In the genomic region with DNA sequence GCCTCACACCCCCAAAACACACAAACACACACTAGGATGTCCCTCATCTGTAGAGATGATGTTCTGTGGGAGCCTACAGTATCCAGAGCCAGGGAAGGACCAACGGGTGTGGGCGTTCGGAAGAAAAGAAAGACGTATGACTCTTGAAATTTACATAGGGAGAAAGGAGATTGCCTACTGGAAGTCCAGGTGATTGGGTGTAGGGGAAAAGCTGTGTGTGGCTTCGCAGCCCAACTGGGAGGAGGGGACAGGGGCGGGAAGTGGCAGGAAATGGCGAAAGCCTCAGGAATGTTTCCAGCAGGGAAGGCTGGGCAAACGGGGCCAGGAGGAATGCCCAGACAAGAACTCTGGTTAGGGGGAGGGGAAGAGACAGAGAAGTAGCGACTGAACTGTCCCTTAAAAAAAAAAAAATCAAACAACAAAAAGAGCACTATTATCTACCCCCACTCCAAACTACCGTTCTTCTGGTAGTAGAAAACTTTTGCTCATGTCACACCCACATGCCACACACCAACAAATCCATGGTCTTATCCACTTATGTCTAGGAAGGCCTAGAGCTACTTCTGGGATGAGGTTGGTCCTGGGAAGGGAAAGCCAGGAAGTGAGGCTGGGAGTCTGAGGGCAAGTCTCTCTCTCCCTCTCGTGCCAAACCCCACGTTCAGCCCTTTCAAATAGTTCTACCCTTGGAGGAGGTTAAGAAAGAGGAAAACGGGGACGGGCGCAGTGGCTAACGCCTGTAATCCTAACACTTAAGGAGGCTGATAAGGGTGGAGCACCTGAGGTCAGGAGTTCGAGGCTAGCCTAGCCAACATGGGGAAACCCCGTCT, we compare ENCODE assay signal across 8 cellular contexts. TPM values are rescaled to one million over a fixed set of nuclear protein-coding genes. Genes with fewer than 3 reads are reported as not detected.
DNase-seq lines count a peak whose midpoint lies in the region; ATAC-seq lines count a peak whose summit lies in the region.

No MANE protein-coding gene starts in this region.

- H3K9me3 Mint-ChIP-seq in activated naive CD4-positive, alpha-beta T cell treated with anti-CD3 and anti-CD28 coated beads for 36 hours: no peaks in the 10 kb centered on the region

- CTCF ChIA-PET in activated naive CD4-positive, alpha-beta T cell treated with anti-CD3 and anti-CD28 coated beads for 36 hours (lab: Charles Lee): interaction anchor here (1.6 kb wide), 1 partner anchor 78 kb away, joined by 6 read pairs; a partner anchor contains a TSS

- intact Hi-C loops in activated naive CD4-positive, alpha-beta T cell treated with anti-CD3 and anti-CD28 coated beads for 36 hours (cut with micrococcal nuclease): loop anchor here (5.0 kb wide), 1 partner anchor 220 kb away; no protein-coding TSS in a partner anchor
- intact Hi-C loops in posterior vena cava (cut with DNase I): no loop called here

- no peak overlapping the region for H3K4me3 Mint-ChIP-seq in activated naive CD4-positive, alpha-beta T cell treated with anti-CD3 and anti-CD28 coated beads for 36 hours

- peak overlapping the region; percentile 82 for H3K27ac Mint-ChIP-seq in activated naive CD4-positive, alpha-beta T cell treated with anti-CD3 and anti-CD28 coated beads for 36 hours

- H3K27me3 Mint-ChIP-seq in activated naive CD4-positive, alpha-beta T cell treated with anti-CD3 and anti-CD28 coated beads for 36 hours (ENCODE audit: low read depth): no peaks in the 10 kb centered on the region

- DNase-seq in activated naive CD4-positive, alpha-beta T cell treated with anti-CD3 and anti-CD28 coated beads for 36 hours: no peak
- no peak for DNase-seq in activated naive CD4-positive, alpha-beta T cell treated with Interleukin-2 at 50 U/mL for 16 hours
- DNase-seq in UCSD-AML1 (lab: John Stamatoyannopoulos, UW; ENCODE audit: unreplicated experiment): peak; percentile 42
- DNase-seq in glomerular endothelial cell (ENCODE audit: extremely low read depth, low read depth, low spot score): peak; percentile 86
- peak; percentile 91 for DNase-seq in posterior vena cava (ENCODE audit: low spot score)
- no peak for DNase-seq in SKM-1 treated with dmso at 0.1 percent for 144 hours (lab: John Stamatoyannopoulos, UW; ENCODE audit: unreplicated experiment)
- no peak for DNase-seq in activated CD4-positive, alpha-beta T cell treated with anti-CD3 and anti-CD28 coated beads for 4 hours

- H3K36me3 Mint-ChIP-seq in activated naive CD4-positive, alpha-beta T cell treated with anti-CD3 and anti-CD28 coated beads for 36 hours (ENCODE audit: low read depth): peaks cover 19% of the 10 kb centered on the region

- peaks cover 32% of the 10 kb centered on the region for H3K4me1 Mint-ChIP-seq in activated naive CD4-positive, alpha-beta T cell treated with anti-CD3 and anti-CD28 coated beads for 36 hours (ENCODE audit: low read depth)

- no peak for ATAC-seq in GM19452 (IDR thresholded peaks at IDR 0.05; ENCODE audit: unreplicated experiment)

RNA-seq across cellular contexts. Expression of a gene that starts 1.8 kb away (rescaled TPM):
- total RNA-seq in activated naive CD4-positive, alpha-beta T cell treated with anti-CD3 and anti-CD28 coated beads for 36 hours: 100 to 1,000 TPM; 283 to 291 TPM
- 37.8 and 57.8 TPM in 2 replicates for total RNA-seq in glomerular endothelial cell
- 10 to 100 TPM; 22.5 to 23.4 TPM for total RNA-seq in posterior vena cava

RNA-seq across cellular contexts. Expression of a gene that starts 2.2 kb away (rescaled TPM):
- 10 to 100 TPM; 35.5 to 40.8 TPM for total RNA-seq in activated naive CD4-positive, alpha-beta T cell treated with anti-CD3 and anti-CD28 coated beads for 36 hours
- total RNA-seq in glomerular endothelial cell (300 and 313 TPM in 2 replicates), posterior vena cava (100 to 1,000 TPM; 135 to 149 TPM)

RNA-seq across cellular contexts. Expression of a gene that starts 10.4 kb away (rescaled TPM):
- total RNA-seq in activated naive CD4-positive, alpha-beta T cell treated with anti-CD3 and anti-CD28 coated beads for 36 hours: 10 to 100 TPM; 27.2 to 30.0 TPM
- total RNA-seq in glomerular endothelial cell (31.2 and 33.7 TPM in 2 replicates), posterior vena cava (10 to 100 TPM; 18.3 to 21.6 TPM)

RNA-seq across cellular contexts. Expression of a gene that starts 11.1 kb away (rescaled TPM):
- total RNA-seq in activated naive CD4-positive, alpha-beta T cell treated with anti-CD3 and anti-CD28 coated beads for 36 hours: 10 to 100 TPM; 35.6 to 36.3 TPM
- total RNA-seq in glomerular endothelial cell (17.5 and 20.9 TPM in 2 replicates), posterior vena cava (10 to 100 TPM; 17.0 to 19.2 TPM)

RNA-seq across cellular contexts. Expression of a gene that starts 16.8 kb away (rescaled TPM):
- 10 to 100 TPM; 55.3 to 55.5 TPM for total RNA-seq in activated naive CD4-positive, alpha-beta T cell treated with anti-CD3 and anti-CD28 coated beads for 36 hours
- 108 and 115 TPM in 2 replicates for total RNA-seq in glomerular endothelial cell
- total RNA-seq in posterior vena cava: 100 to 1,000 TPM in 1 of 2 donors, 10 to 100 TPM in 1; 95.3 to 138 TPM

Comparison
In these comparisons a context has a peak if more than half of its experiments do, and no peak if none do; other contexts are left out.
1. DNase-seq: peak in UCSD-AML1 (single experiment), glomerular endothelial cell (single experiment) and posterior vena cava (single experiment); none in activated naive CD4-positive, alpha-beta T cell treated with anti-CD3 and anti-CD28 coated beads for 36 hours (single experiment), activated naive CD4-positive, alpha-beta T cell treated with Interleukin-2 at 50 U/mL for 16 hours (single experiment), SKM-1 treated with dmso at 0.1 percent for 144 hours (single experiment) and activated CD4-positive, alpha-beta T cell treated with anti-CD3 and anti-CD28 coated beads for 4 hours (0 of 2).